In genomic region chr7:24755096-24755495, GRCh38 we compare ENCODE assay signal across 11 cellular contexts. TPM values are rescaled to one million over a fixed set of nuclear protein-coding genes. Genes with fewer than 3 reads are reported as not detected.
DNase-seq lines count a peak whose midpoint lies in the region; ATAC-seq, FAIRE-seq and TF ChIP-seq lines count a peak whose summit lies in the region.
"Had no signal": no experiment of that assay in that cellular context is flagged by ENCODE, and none has a peak within 500 bp of the region (broad histone marks: within the 10 kb centered on the region; RNA-seq: fewer than 3 reads in every experiment).

No MANE protein-coding gene starts in this region.

- no peak for ATAC-seq in activated T-helper 17 cell treated with anti-CD3 and anti-CD28 coated beads, Interleukin-2, amount 50 U/mL, for 72 hours (replicated peaks)
- ATAC-seq in GM18867 (IDR thresholded peaks at IDR 0.05; ENCODE audit: unreplicated experiment) (no peak), HG03439 (IDR thresholded peaks at IDR 0.05; ENCODE audit: unreplicated experiment) (no peak)

- no peak for TF ChIP-seq CTCF in GM12865 (IDR thresholded peaks at IDR 0.05; ENCODE audit: insufficient read depth, low read depth, low read length, missing control alignments)

- peaks cover 22% of the 10 kb centered on the region for H3K4me1 Mint-ChIP-seq in activated T-helper 17 cell treated with anti-CD3 and anti-CD28 coated beads, Interleukin-2, amount 50 U/mL, for 72 hours

- peak; percentile 70 for FAIRE-seq in GM19239 (lab: Jason Lieb, UNC)

- no peaks in the 10 kb centered on the region for H3K36me3 Mint-ChIP-seq in activated T-helper 17 cell treated with anti-CD3 and anti-CD28 coated beads, Interleukin-2, amount 50 U/mL, for 72 hours (ENCODE audit: low read depth)

- peak overlapping the region; percentile 70 for H3K4me3 ChIP-seq in GM12865 (ENCODE audit: low read depth, low read length)
- H3K4me3 ChIP-seq: prostate gland had no signal

- peak overlapping the region; percentile 76 for H3K27ac Mint-ChIP-seq in activated T-helper 17 cell treated with anti-CD3 and anti-CD28 coated beads, Interleukin-2, amount 50 U/mL, for 72 hours

- peak overlapping the region; percentile 76 for H3K4me3 Mint-ChIP-seq in activated T-helper 17 cell treated with anti-CD3 and anti-CD28 coated beads, Interleukin-2, amount 50 U/mL, for 72 hours

- DNase-seq in GM12865 (ENCODE audit: low read depth) (peak; percentile 48), GM19239 (ENCODE audit: insufficient read length, low spot score) (no peak), pons (ENCODE audit: low spot score) (peak; percentile 6), SIG-M5 treated with dmso at 0.1 percent for 504 hours (lab: John Stamatoyannopoulos, UW; ENCODE audit: unreplicated experiment) (no peak)
- DNase-seq: activated T-cell treated with anti-CD3 and anti-CD28 coated beads for 4 hours, NCI-H1092 had no signal

- peaks cover 5% of the 10 kb centered on the region for H3K9me3 Mint-ChIP-seq in activated T-helper 17 cell treated with anti-CD3 and anti-CD28 coated beads, Interleukin-2, amount 50 U/mL, for 72 hours
- H3K9me3 Mint-ChIP-seq: central memory CD8-positive, alpha-beta T cell had no signal

- H3K27me3 Mint-ChIP-seq in activated T-helper 17 cell treated with anti-CD3 and anti-CD28 coated beads, Interleukin-2, amount 50 U/mL, for 72 hours, result peaks cover 41% of the 10 kb centered on the region

RNA-seq across cellular contexts. Expression of gene GSDME, which starts 2.2 kb away (rescaled TPM):
- total RNA-seq in activated T-helper 17 cell treated with anti-CD3 and anti-CD28 coated beads, Interleukin-2, amount 50 U/mL, for 72 hours, result 1 to 10 TPM in 1 of 2 donors, under 1 TPM in 1; 0.50 to 1.6 TPM

Comparison
In these comparisons a context has a peak if more than half of its experiments do, and no peak if none do; other contexts are left out.
1. DNase-seq: peak in GM12865 (single experiment) and pons (single experiment); none in GM19239 (single experiment) and SIG-M5 treated with dmso at 0.1 percent for 504 hours (single experiment).